Comparison of ENCODE assay signal across 24 cellular contexts in the genomic region with DNA sequence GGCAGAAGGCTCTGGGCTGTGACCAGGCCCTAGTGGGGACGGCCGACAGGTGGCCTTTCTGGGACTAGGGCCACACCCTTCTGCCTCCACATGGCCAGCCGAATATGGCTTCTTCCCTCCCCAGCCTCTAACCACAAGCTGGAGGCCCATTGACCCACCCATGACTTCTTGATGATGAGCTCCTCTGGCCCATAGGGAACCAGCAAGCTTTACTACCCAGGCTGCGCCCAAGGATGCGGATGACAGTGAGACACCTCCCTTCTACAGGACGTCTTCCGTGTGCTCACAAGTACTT. TPM values are rescaled to one million over a fixed set of nuclear protein-coding genes. Genes with fewer than 3 reads are reported as not detected.
"Had no signal": no experiment of that assay in that cellular context is flagged by ENCODE, and none has a peak within 500 bp of the region (broad histone marks: within the 10 kb centered on the region; RNA-seq: fewer than 3 reads in every experiment).

No MANE protein-coding gene starts in this region.

- H3K27me3 Mint-ChIP-seq: natural killer cell treated with Interleukin-12 subunit alpha and Interleukin-12 subunit beta and Interleukin-15 and Interleukin-18, amount 100 ng/mL, for 72 hours; progenitor cell of endocrine pancreas; stimulated activated naive CD8-positive, alpha-beta T cell treated with anti-CD3 and anti-CD28 coated beads, Interleukin-15, Interleukin-2, amounts not matched to agents 100 ng/mL and 50 ng/mL, for 24 hours had no signal

- H3K36me3 ChIP-seq: uterus had no signal

- H3K9me3 ChIP-seq: colonic mucosa, gastrocnemius medialis, left ventricle myocardium inferior, lower lobe of right lung, pancreas, tibial artery, upper lobe of left lung, uterus had no signal

- DNase-seq: colonic mucosa; dermis blood vessel endothelial cell; endodermal cell; gastrocnemius medialis; glutamatergic neuron; immature natural killer cell; left ventricle myocardium inferior; lower lobe of right lung; mesenchymal stem cell; midbrain; occipital lobe; pancreas; stimulated activated CD4-positive, alpha-beta T cell treated with anti-CD3 and anti-CD28 coated beads, Interleukin-4, amount 100 ng/mL, for 1 hour; stimulated activated CD8-positive, alpha-beta memory T cell treated with anti-CD3 and anti-CD28 coated beads, Interleukin-4, amount 100 ng/mL, for 48 hours; tibial artery; uterus had no signal

- H3K36me3 Mint-ChIP-seq: immature natural killer cell; natural killer cell treated with Interleukin-12 subunit alpha and Interleukin-12 subunit beta and Interleukin-15 and Interleukin-18, amount 100 ng/mL, for 72 hours; stimulated activated effector memory CD8-positive, alpha-beta T cell treated with anti-CD3 and anti-CD28 coated beads, Interleukin-12 subunit alpha, Interleukin-12 subunit beta, amount 100 ng/mL, for 72 hours had no signal

- H3K4me3 Mint-ChIP-seq: endodermal cell; immature natural killer cell; natural killer cell treated with Interleukin-12 subunit alpha and Interleukin-12 subunit beta and Interleukin-15 and Interleukin-18, amount 100 ng/mL, for 72 hours; stimulated activated effector memory CD8-positive, alpha-beta T cell treated with anti-CD3 and anti-CD28 coated beads, Interleukin-12 subunit alpha, Interleukin-12 subunit beta, amount 100 ng/mL, for 72 hours; stimulated activated naive CD8-positive, alpha-beta T cell treated with anti-CD3 and anti-CD28 coated beads, Interleukin-15, Interleukin-2, amounts not matched to agents 100 ng/mL and 50 ng/mL, for 24 hours had no signal

- H3K9me3 Mint-ChIP-seq: endodermal cell; immature natural killer cell; natural killer cell treated with Interleukin-12 subunit alpha and Interleukin-12 subunit beta and Interleukin-15 and Interleukin-18, amount 100 ng/mL, for 72 hours; stimulated activated effector memory CD8-positive, alpha-beta T cell treated with anti-CD3 and anti-CD28 coated beads, Interleukin-12 subunit alpha, Interleukin-12 subunit beta, amount 100 ng/mL, for 72 hours; stimulated activated naive CD8-positive, alpha-beta T cell treated with anti-CD3 and anti-CD28 coated beads, Interleukin-15, Interleukin-2, amounts not matched to agents 100 ng/mL and 50 ng/mL, for 24 hours had no signal

- H3K4me1 ChIP-seq: colonic mucosa, gastrocnemius medialis, lower lobe of right lung, pancreas, tibial artery, upper lobe of left lung, uterus had no signal

- H3K4me3 ChIP-seq: colonic mucosa, gastrocnemius medialis, left ventricle myocardium inferior, lower lobe of right lung, pancreas, tibial artery, upper lobe of left lung, uterus had no signal

- H3K27ac ChIP-seq: colonic mucosa, gastrocnemius medialis, left ventricle myocardium inferior, lower lobe of right lung, pancreas, upper lobe of left lung, uterus had no signal

- H3K4me1 Mint-ChIP-seq: endodermal cell had no signal

- ATAC-seq: gastrocnemius medialis; pancreas; right cardiac atrium; stimulated activated effector memory CD8-positive, alpha-beta T cell treated with anti-CD3 and anti-CD28 coated beads, Interleukin-12 subunit alpha, Interleukin-12 subunit beta, amount 100 ng/mL, for 72 hours had no signal

- H3K27me3 ChIP-seq: colonic mucosa, gastrocnemius medialis, pancreas, tibial artery, upper lobe of left lung, uterus had no signal

- H3K27ac Mint-ChIP-seq: endodermal cell; immature natural killer cell; natural killer cell treated with Interleukin-12 subunit alpha and Interleukin-12 subunit beta and Interleukin-15 and Interleukin-18, amount 100 ng/mL, for 72 hours; progenitor cell of endocrine pancreas; stimulated activated effector memory CD8-positive, alpha-beta T cell treated with anti-CD3 and anti-CD28 coated beads, Interleukin-12 subunit alpha, Interleukin-12 subunit beta, amount 100 ng/mL, for 72 hours; stimulated activated naive CD8-positive, alpha-beta T cell treated with anti-CD3 and anti-CD28 coated beads, Interleukin-15, Interleukin-2, amounts not matched to agents 100 ng/mL and 50 ng/mL, for 24 hours had no signal

RNA-seq across cellular contexts. Expression of gene LDLRAD2, which starts 41.0 kb away (rescaled TPM):
- total RNA-seq: fibroblast of villous mesenchyme; gastrocnemius medialis; left ventricle myocardium inferior; natural killer cell treated with Interleukin-12 subunit alpha and Interleukin-12 subunit beta and Interleukin-15 and Interleukin-18, amount 100 ng/mL, for 72 hours; occipital lobe; temporal lobe had no signal
